9 cellular contexts compared by ENCODE assay signal in the genomic region with DNA sequence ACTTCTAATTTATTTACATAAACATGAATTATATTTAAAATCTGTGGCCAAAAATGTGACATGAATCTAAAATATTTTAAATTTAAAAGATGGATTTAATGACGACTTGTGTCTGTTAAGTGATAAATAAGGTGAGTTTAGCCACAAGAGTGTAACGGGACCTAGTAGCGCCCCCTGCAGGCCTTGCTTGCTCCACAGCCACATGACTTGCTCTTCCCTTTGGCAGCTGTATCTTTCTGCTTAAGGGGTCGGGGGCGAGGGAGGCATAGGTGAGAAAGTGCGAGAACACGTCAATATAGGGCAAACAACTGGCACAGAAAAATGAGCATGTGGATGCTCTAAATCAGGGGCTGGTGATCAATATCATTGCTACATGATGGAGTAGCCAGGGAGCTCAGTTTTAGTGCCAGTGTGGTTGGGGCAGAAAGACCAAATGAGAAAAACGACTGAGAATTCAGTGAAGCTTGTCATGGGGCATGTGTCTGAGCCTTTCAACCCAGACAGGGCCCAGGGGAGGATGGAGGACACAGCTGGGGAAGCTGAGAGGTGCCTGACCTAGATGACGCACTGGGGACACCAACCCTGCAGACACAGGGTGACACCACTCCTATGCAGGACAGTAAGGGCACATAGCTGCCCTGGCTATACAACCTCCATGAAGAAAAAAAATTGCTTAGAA. TPM values are rescaled to one million over a fixed set of nuclear protein-coding genes. Genes with fewer than 3 reads are reported as not detected.
DNase-seq lines count a peak whose midpoint lies in the region; ATAC-seq and TF ChIP-seq lines count a peak whose summit lies in the region.
"Had no signal": no experiment of that assay in that cellular context is flagged by ENCODE, and none has a peak within 500 bp of the region (broad histone marks: within the 10 kb centered on the region; RNA-seq: fewer than 3 reads in every experiment).

No MANE protein-coding gene starts in this region.

- no peak overlapping the region for H4K8ac ChIP-seq in H9 (replicated peaks; ENCODE audit: insufficient read length, low read depth, low read length)

- H3K27ac ChIP-seq in BLaER1 (no peak overlapping the region), H9 (ENCODE audit: insufficient read length, low read depth, low read length) (no peak overlapping the region)

- H3K9me3 Mint-ChIP-seq in H9 (no peaks in the 10 kb centered on the region), immature natural killer cell (no peaks in the 10 kb centered on the region)
- H3K9me3 Mint-ChIP-seq: IgD-negative memory B cell had no signal

- DNase-seq in H9 (peak; percentile 80), SK-N-DZ (ENCODE audit: low spot score) (peak; percentile 34), adipocyte (ENCODE audit: low read depth) (peak; percentile 67), immature natural killer cell (peak; percentile 28 to 42 (median 39)), dedifferentiated amniotic fluid mesenchymal stem cell (ENCODE audit: extremely low spot score) (no peak)
- DNase-seq in stimulated activated CD4-positive, alpha-beta T cell treated with anti-CD3 and anti-CD28 coated beads, Interleukin-4, amount 100 ng/mL, for 4 hours: peak; percentile 50 to 65

- H3K4me3 ChIP-seq in BLaER1: no peak overlapping the region
- H3K4me3 ChIP-seq in adipocyte (ENCODE audit: low read length): no peak overlapping the region

- H3K56ac ChIP-seq in H9 (ENCODE audit: insufficient read length, low read depth, low read length): no peak overlapping the region

- no peak overlapping the region for H4K91ac ChIP-seq in H9 (ENCODE audit: insufficient read length, low read depth, low read length)

- no peak for ATAC-seq in HG03565 (IDR thresholded peaks at IDR 0.05; ENCODE audit: unreplicated experiment)

- no peaks in the 10 kb centered on the region for H3K79me1 ChIP-seq in H9 (ENCODE audit: insufficient read depth, low read depth, low read length, poor library complexity, severe bottlenecking)

- H3K23me2 ChIP-seq in H9 (ENCODE audit: insufficient read length, low read depth, low read length, poor library complexity, severe bottlenecking): no peaks in the 10 kb centered on the region

- no peak overlapping the region for H3K18ac ChIP-seq in H9 (ENCODE audit: insufficient read length, low read depth, low read length)

- no peak overlapping the region for H2BK15ac ChIP-seq in H9 (ENCODE audit: low read depth, low read length)

- H3K79me2 ChIP-seq in H9 (ENCODE audit: insufficient read depth, low read length): no peaks in the 10 kb centered on the region

- H3K27me3 ChIP-seq in BLaER1 (no peaks in the 10 kb centered on the region), H9 (ENCODE audit: insufficient read depth, low read length) (no peaks in the 10 kb centered on the region), adipocyte (replicated peaks; ENCODE audit: control insufficient read depth, insufficient read depth, low read length) (no peaks in the 10 kb centered on the region)

- H3K4me1 ChIP-seq in BLaER1: peaks cover 15% of the 10 kb centered on the region
- H3K4me1 ChIP-seq in H9 (ENCODE audit: insufficient read depth, low read length): no peaks in the 10 kb centered on the region
- no peaks in the 10 kb centered on the region for H3K4me1 ChIP-seq in adipocyte (ENCODE audit: control insufficient read depth, insufficient read depth, low read length)

- peak; percentile 95 for TF ChIP-seq CTCF in H9 (conservative IDR thresholded peaks at IDR 0.05)

- H2BK12ac ChIP-seq in H9 (ENCODE audit: insufficient read length, low read depth, low read length): no peak overlapping the region

- H3K9me3 ChIP-seq in BLaER1 (no peaks in the 10 kb centered on the region), H9 (ENCODE audit: control insufficient read depth, low read depth, low read length) (no peaks in the 10 kb centered on the region), adipocyte (ENCODE audit: control insufficient read depth, low read length) (no peaks in the 10 kb centered on the region)

- H3K27ac Mint-ChIP-seq in H9 (no peak overlapping the region), immature natural killer cell (peak overlapping the region in 1 of 6 donors; percentile 6)
- H3K27ac Mint-ChIP-seq: IgD-negative memory B cell had no signal

- no peak overlapping the region for H3K4me3 Mint-ChIP-seq in H9
- H3K4me3 Mint-ChIP-seq in immature natural killer cell: no peak overlapping the region
- H3K4me3 Mint-ChIP-seq: IgD-negative memory B cell had no signal

- H4K5ac ChIP-seq in H9 (ENCODE audit: insufficient read length, low read depth, low read length): no peak overlapping the region

- H3K27me3 Mint-ChIP-seq in H9 (ENCODE audit: low read depth): no peaks in the 10 kb centered on the region
- no peaks in the 10 kb centered on the region for H3K27me3 Mint-ChIP-seq in immature natural killer cell (ENCODE audit: low read depth in 3 of 3)
- H3K27me3 Mint-ChIP-seq: IgD-negative memory B cell had no signal

- H2BK20ac ChIP-seq in H9 (ENCODE audit: low read depth, low read length, poor library complexity, severe bottlenecking): no peak overlapping the region

- H3K9ac ChIP-seq in BLaER1: no peak overlapping the region
- H3K9ac ChIP-seq in H9 (ENCODE audit: extremely low read depth, insufficient read length, low read length): no peak overlapping the region
- no peak overlapping the region for H3K9ac ChIP-seq in adipocyte (ENCODE audit: low read length)

- no CpG with 5 or more reads among the region's 9 CpGs for WGBS in H9 (ENCODE audit: extremely low coverage, insufficient read length, low lambda C conversion rate)

- no peak overlapping the region for H2AFZ ChIP-seq in H9 (ENCODE audit: low read length)

- H3K4me2 ChIP-seq in BLaER1: peak overlapping the region; percentile 62
- H3K4me2 ChIP-seq in H9 (ENCODE audit: insufficient read depth, insufficient read length, low read length): no peak overlapping the region

- no peak overlapping the region for H2BK120ac ChIP-seq in H9 (ENCODE audit: low read depth, low read length, poor library complexity, severe bottlenecking)

- no peak overlapping the region for H3K4ac ChIP-seq in H9 (ENCODE audit: low read depth, low read length)

- H2AK5ac ChIP-seq in H9 (ENCODE audit: insufficient read length, low read length): no peak overlapping the region

- H4K20me1 ChIP-seq in BLaER1: no peaks in the 10 kb centered on the region
- no peaks in the 10 kb centered on the region for H4K20me1 ChIP-seq in H9 (ENCODE audit: control insufficient read depth, insufficient read depth, insufficient read length)

- H3K4me1 Mint-ChIP-seq in H9 (no peaks in the 10 kb centered on the region), immature natural killer cell (no peaks in the 10 kb centered on the region)

- no peak overlapping the region for H3K23ac ChIP-seq in H9 (ENCODE audit: insufficient read length, low read depth, low read length)

- peaks cover 33 to 85% (median 78%) of the 10 kb centered on the region in 3 experiments; a peak in 6 of 7 replicates for H3K36me3 Mint-ChIP-seq in H9 (ENCODE audit: insufficient read depth in 1 of 3, low read depth in 3 of 3)
- peaks cover 11 to 54% (median 26%) of the 10 kb centered on the region in 3 donors for H3K36me3 Mint-ChIP-seq in immature natural killer cell

- no peak overlapping the region for H2BK5ac ChIP-seq in H9 (ENCODE audit: insufficient read length, low read length)

- H3K36me3 ChIP-seq in BLaER1: peaks cover 92% of the 10 kb centered on the region
- H3K36me3 ChIP-seq in adipocyte (ENCODE audit: control insufficient read depth, insufficient read depth, low read length, severe bottlenecking): peaks cover 73% of the 10 kb centered on the region

- no peak overlapping the region for H3T11ph ChIP-seq in H9 (ENCODE audit: low read length)

- H3K14ac ChIP-seq in H9 (ENCODE audit: insufficient read depth, low read length): no peak overlapping the region

RNA-seq across cellular contexts. Expression of a gene that starts 49.8 kb away (rescaled TPM):
- 31.0 and 32.6 TPM in 2 replicates for total RNA-seq in H9 (2021)
- 24.1 and 24.9 TPM in 2 replicates for polyA plus RNA-seq in SK-N-DZ (2014; cell fraction: cytosol; rRNA removed)
- 25.5 and 32.6 TPM in 2 replicates for polyA plus RNA-seq in SK-N-DZ (2014; cell fraction: nucleus; rRNA removed)
- polyA plus RNA-seq in immature natural killer cell: 1 to 10 TPM in 1 of 3 donors, under 1 TPM in 2; 0.12 to 2.4 (median 0.67) TPM
